ENCODE assay signal across 25 cellular contexts in genomic region chr2:52956766-52957165, GRCh38.
DNase-seq lines count a peak whose midpoint lies in the region; ATAC-seq and TF ChIP-seq lines count a peak whose summit lies in the region.
"Had no signal": no experiment of that assay in that cellular context is flagged by ENCODE, and none has a peak within 500 bp of the region (broad histone marks: within the 10 kb centered on the region; RNA-seq: fewer than 3 reads in every experiment).

No MANE protein-coding gene starts in this region.

- H3K36me3 Mint-ChIP-seq in endodermal cell (ENCODE audit: low read depth) (no peaks in the 10 kb centered on the region), neural crest cell (ENCODE audit: low read depth) (no peaks in the 10 kb centered on the region)
- H3K36me3 Mint-ChIP-seq: activated CD4-positive, alpha-beta memory T cell treated with anti-CD3 and anti-CD28 coated beads for 36 hours; activated naive CD8-positive, alpha-beta T cell treated with anti-CD3 and anti-CD28 coated beads, Interleukin-2, amount 10 ng/mL, durations not matched to agents 7 days and 5 days; CD8-positive, alpha-beta T cell had no signal

- H3K4me3 Mint-ChIP-seq in endodermal cell (no peak overlapping the region), neural crest cell (no peak overlapping the region)
- H3K4me3 Mint-ChIP-seq: activated CD4-positive, alpha-beta memory T cell treated with anti-CD3 and anti-CD28 coated beads for 36 hours; activated naive CD8-positive, alpha-beta T cell treated with anti-CD3 and anti-CD28 coated beads, Interleukin-2, amount 10 ng/mL, durations not matched to agents 7 days and 5 days; CD8-positive, alpha-beta T cell had no signal

- H3K4me3 ChIP-seq in OCI-LY1 (ENCODE audit: low read depth, low read length, poor library complexity, severe bottlenecking) (no peak overlapping the region), endodermal cell (ENCODE audit: low read length) (no peak overlapping the region)
- H3K4me3 ChIP-seq: body of pancreas, lung, psoas muscle, transverse colon had no signal

- no peak for ATAC-seq in GM19452 (IDR thresholded peaks at IDR 0.05; ENCODE audit: unreplicated experiment)
- ATAC-seq in GM21367 (IDR thresholded peaks at IDR 0.05; ENCODE audit: unreplicated experiment), result no peak
- ATAC-seq: body of pancreas; CD8-positive, alpha-beta T cell; esophagus mucosa; psoas muscle had no signal

- TF ChIP-seq CTCF in GM12872 (IDR thresholded peaks at IDR 0.05; ENCODE audit: insufficient read depth, low read depth, low read length) (peak; percentile 7; the same call in 1 of the 3 replicates), OCI-LY1 (IDR thresholded peaks at IDR 0.05; ENCODE audit: low read length) (peak; percentile 21; the same call in 1 of the 2 replicates), endodermal cell (conservative IDR thresholded peaks at IDR 0.05) (peak; percentile 69), neural crest cell (conservative IDR thresholded peaks at IDR 0.05) (peak; percentile 33)

- H3K4me1 ChIP-seq in OCI-LY1 (ENCODE audit: insufficient read depth, low read length, severe bottlenecking) (no peaks in the 10 kb centered on the region), endodermal cell (ENCODE audit: control insufficient read depth, insufficient read depth, low read length) (no peaks in the 10 kb centered on the region)
- H3K4me1 ChIP-seq: body of pancreas, psoas muscle, transverse colon had no signal

- H3F3A ChIP-seq in OCI-LY1 (ENCODE audit: insufficient read depth, low read length), result no peaks in the 10 kb centered on the region

- no peaks in the 10 kb centered on the region for H3K9me2 ChIP-seq in OCI-LY1 (ENCODE audit: low read depth, low read length)

- 86 to 88% methylated on average over 1 of the region's 1 CpG for WGBS in endodermal cell (ENCODE audit: insufficient coverage in 1 of 2, insufficient read length in 1 of 2), 2 experiments

- no peak overlapping the region for H3K9ac ChIP-seq in OCI-LY1 (ENCODE audit: low read length)
- H3K9ac ChIP-seq in endodermal cell (ENCODE audit: extremely low read depth, low read length, poor library complexity, severe bottlenecking), result no peak overlapping the region

- no peak overlapping the region for H3K4me2 ChIP-seq in OCI-LY1 (ENCODE audit: low read length)

- H2AFZ ChIP-seq in OCI-LY1 (ENCODE audit: low read length), result no peak overlapping the region

- H3K9me3 ChIP-seq in OCI-LY1 (ENCODE audit: low read length), result no peaks in the 10 kb centered on the region
- H3K9me3 ChIP-seq in endodermal cell (ENCODE audit: control insufficient read depth, low read length), result no peaks in the 10 kb centered on the region
- H3K9me3 ChIP-seq: body of pancreas, psoas muscle, transverse colon had no signal

- intact Hi-C loops in posterior cingulate gyrus (cut with DNase I), result no loop called here

- H3K27ac ChIP-seq in OCI-LY1 (ENCODE audit: low read depth, low read length, poor library complexity, severe bottlenecking) (no peak overlapping the region), endodermal cell (ENCODE audit: low read depth, low read length) (no peak overlapping the region)
- H3K27ac ChIP-seq: body of pancreas, psoas muscle, transverse colon had no signal

- no peaks in the 10 kb centered on the region for H4K20me1 ChIP-seq in OCI-LY1 (ENCODE audit: insufficient read depth, low read length)

- H3K36me3 ChIP-seq in OCI-LY1 (ENCODE audit: insufficient read depth, low read length), result no peaks in the 10 kb centered on the region
- H3K36me3 ChIP-seq in endodermal cell (ENCODE audit: control insufficient read depth, insufficient read depth, low read length), result no peaks in the 10 kb centered on the region
- H3K36me3 ChIP-seq: transverse colon had no signal

- H3K27me3 ChIP-seq in OCI-LY1 (ENCODE audit: insufficient read depth, low read length) (no peaks in the 10 kb centered on the region), endodermal cell (ENCODE audit: control insufficient read depth, insufficient read depth, low read length, poor library complexity, severe bottlenecking) (no peaks in the 10 kb centered on the region)
- H3K27me3 ChIP-seq: body of pancreas, transverse colon had no signal

- H3K9me3 Mint-ChIP-seq in endodermal cell (no peaks in the 10 kb centered on the region), neural crest cell (peaks cover 3% of the 10 kb centered on the region)

- no peaks in the 10 kb centered on the region for H3K79me2 ChIP-seq in OCI-LY1 (ENCODE audit: insufficient read depth, low read length)

- no peak overlapping the region for H3K27ac Mint-ChIP-seq in endodermal cell
- no peak overlapping the region for H3K27ac Mint-ChIP-seq in neural crest cell (ENCODE audit: unreplicated experiment)
- H3K27ac Mint-ChIP-seq: activated CD4-positive, alpha-beta memory T cell treated with anti-CD3 and anti-CD28 coated beads for 36 hours; activated naive CD8-positive, alpha-beta T cell treated with anti-CD3 and anti-CD28 coated beads, Interleukin-2, amount 10 ng/mL, durations not matched to agents 7 days and 5 days; CD8-positive, alpha-beta T cell had no signal

- H3K27me3 Mint-ChIP-seq in endodermal cell (ENCODE audit: insufficient read depth), result no peaks in the 10 kb centered on the region
- H3K27me3 Mint-ChIP-seq in neural crest cell (ENCODE audit: low read depth), result no peaks in the 10 kb centered on the region
- H3K27me3 Mint-ChIP-seq: activated CD4-positive, alpha-beta memory T cell treated with anti-CD3 and anti-CD28 coated beads for 36 hours; activated naive CD8-positive, alpha-beta T cell treated with anti-CD3 and anti-CD28 coated beads, Interleukin-2, amount 10 ng/mL, durations not matched to agents 7 days and 5 days had no signal

- DNase-seq in endodermal cell (no peak), neural crest cell (ENCODE audit: low read depth, low spot score) (no peak), amygdala (lab: John Stamatoyannopoulos, UW) (no peak), posterior cingulate gyrus (no peak)
- DNase-seq: activated CD4-positive, alpha-beta memory T cell treated with anti-CD3 and anti-CD28 coated beads for 36 hours; activated effector memory CD4-positive, alpha-beta T cell treated with Interleukin-2 at 50 U/mL for 16 hours; activated naive CD8-positive, alpha-beta T cell treated with anti-CD3 and anti-CD28 coated beads, Interleukin-2, amount 10 ng/mL, durations not matched to agents 7 days and 5 days; body of pancreas; CD8-positive, alpha-beta T cell; DMS 273 treated with DMSO at 0.1 percent for 48 hours; effector CD8-positive, alpha-beta T cell; kidney; NCI-H1092 treated with DMSO at 0.1 percent for 48 hours; NCI-H2029; NCI-H2227 treated with DMSO at 0.1 percent for 48 hours; NCI-H69; psoas muscle; SHP77; transverse colon had no signal

- H3K4me1 Mint-ChIP-seq in endodermal cell (peaks cover 3% of the 10 kb centered on the region), neural crest cell (peaks cover 9% of the 10 kb centered on the region)
- H3K4me1 Mint-ChIP-seq: activated naive CD8-positive, alpha-beta T cell treated with anti-CD3 and anti-CD28 coated beads, Interleukin-2, amount 10 ng/mL, durations not matched to agents 7 days and 5 days had no signal

Comparison
In these comparisons a context has a peak if more than half of its experiments do, and no peak if none do; other contexts are left out.
1. CTCF ChIP-seq: peak in every context shown above with its lines; median percentile 69 in endodermal cell; 33 in neural crest cell; 21 in OCI-LY1; 7 in GM12872.